Comparison of ENCODE assay signal across 8 cellular contexts in the genomic region with DNA sequence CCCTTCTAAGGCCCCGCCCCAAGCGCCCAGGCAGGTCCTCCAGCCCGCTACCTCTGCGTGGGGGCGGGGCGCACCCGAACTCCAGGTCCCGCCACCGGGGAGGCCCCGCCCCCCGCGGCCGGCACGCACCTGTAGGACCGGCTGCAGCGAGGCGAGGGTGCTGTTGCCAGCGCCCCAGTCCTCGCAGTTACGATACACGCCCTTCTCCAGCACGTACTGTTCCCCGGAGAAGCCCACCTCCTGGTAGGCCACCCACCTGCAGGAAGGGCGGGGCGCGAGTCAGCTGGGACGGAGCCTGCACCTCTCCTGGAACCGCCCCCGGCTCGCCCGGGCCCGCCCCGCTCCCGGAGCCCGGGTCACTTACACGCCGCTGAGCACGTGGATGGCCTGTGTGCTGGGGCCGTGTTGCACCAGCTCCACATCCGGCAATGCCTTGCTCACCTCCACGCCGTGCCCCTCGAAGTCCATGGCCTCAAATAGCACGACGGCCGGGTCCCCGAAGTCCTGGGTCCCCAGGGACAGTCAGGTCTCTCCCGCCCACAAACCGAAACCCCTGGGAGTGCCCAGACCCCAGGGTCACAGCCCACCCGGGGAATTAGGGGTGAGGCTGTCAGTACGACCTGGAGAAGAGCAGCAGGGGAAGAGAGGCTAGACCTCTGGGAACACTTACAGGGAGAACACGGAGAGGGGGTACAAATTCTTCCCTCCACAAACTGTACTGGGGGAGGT. TPM values are rescaled to one million over a fixed set of nuclear protein-coding genes. Genes with fewer than 3 reads are reported as not detected.
DNase-seq lines count a peak whose midpoint lies in the region; ATAC-seq and TF ChIP-seq lines count a peak whose summit lies in the region.

No MANE protein-coding gene starts in this region.

- H3K79me2 ChIP-seq in OCI-LY1 (ENCODE audit: insufficient read depth, low read length), result no peaks in the 10 kb centered on the region

- no TSS peak for BruUV-seq in Calu3 (replicated peaks; lab: Mats Ljungman, UMichigan)

- no peaks in the 10 kb centered on the region for H3K36me3 Mint-ChIP-seq in activated T-helper 17 cell treated with anti-CD3 and anti-CD28 coated beads, Interleukin-2, amount 50 U/mL, for 72 hours (ENCODE audit: low read depth)
- no peaks in the 10 kb centered on the region for H3K36me3 Mint-ChIP-seq in progenitor cell of endocrine pancreas (ENCODE audit: insufficient read depth)
- peaks cover 6% of the 10 kb centered on the region for H3K36me3 Mint-ChIP-seq in Calu3 (ENCODE audit: insufficient read depth, unreplicated experiment)

- H4K20me1 ChIP-seq in OCI-LY1 (ENCODE audit: insufficient read depth, low read length), result no peaks in the 10 kb centered on the region

- CTCF ChIA-PET in Calu3 (lab: Charles Lee), result no interaction called here

- H2AFZ ChIP-seq in OCI-LY1 (ENCODE audit: low read length), result no peak overlapping the region

- intact Hi-C loops in Calu3 (cut with micrococcal nuclease; ENCODE audit: unreplicated experiment), result no loop called here

- H3K9me3 Mint-ChIP-seq in activated T-helper 17 cell treated with anti-CD3 and anti-CD28 coated beads, Interleukin-2, amount 50 U/mL, for 72 hours, result no peaks in the 10 kb centered on the region
- no peaks in the 10 kb centered on the region for H3K9me3 Mint-ChIP-seq in progenitor cell of endocrine pancreas (ENCODE audit: low read depth)
- H3K9me3 Mint-ChIP-seq in Calu3 (ENCODE audit: low read depth, unreplicated experiment), result no peaks in the 10 kb centered on the region

- H3K9me2 ChIP-seq in OCI-LY1 (ENCODE audit: low read depth, low read length), result no peaks in the 10 kb centered on the region

- H3K9ac ChIP-seq in OCI-LY1 (ENCODE audit: low read length), result no peak overlapping the region; the same call in 1 of the 2 replicates

- peak overlapping the region; percentile 87 for H3K4me3 Mint-ChIP-seq in activated T-helper 17 cell treated with anti-CD3 and anti-CD28 coated beads, Interleukin-2, amount 50 U/mL, for 72 hours
- H3K4me3 Mint-ChIP-seq in progenitor cell of endocrine pancreas (ENCODE audit: low read depth) (peak overlapping the region; percentile 97), Calu3 (ENCODE audit: low read depth, unreplicated experiment) (no peak overlapping the region)

- no peak overlapping the region for H3K27ac Mint-ChIP-seq in activated T-helper 17 cell treated with anti-CD3 and anti-CD28 coated beads, Interleukin-2, amount 50 U/mL, for 72 hours
- H3K27ac Mint-ChIP-seq in progenitor cell of endocrine pancreas, result peak overlapping the region; percentile 33
- no peak overlapping the region for H3K27ac Mint-ChIP-seq in Calu3 (ENCODE audit: unreplicated experiment)

- no peaks in the 10 kb centered on the region for H3K27me3 Mint-ChIP-seq in activated T-helper 17 cell treated with anti-CD3 and anti-CD28 coated beads, Interleukin-2, amount 50 U/mL, for 72 hours
- peaks cover 7% of the 10 kb centered on the region for H3K27me3 Mint-ChIP-seq in progenitor cell of endocrine pancreas
- no peaks in the 10 kb centered on the region for H3K27me3 Mint-ChIP-seq in Calu3 (ENCODE audit: unreplicated experiment)

- DNase-seq in germinal center (ENCODE audit: low spot score), result peak; percentile 95
- DNase-seq in progenitor cell of endocrine pancreas (ENCODE audit: low spot score, unreplicated experiment), result peak; percentile 88
- DNase-seq in ureter (ENCODE audit: low spot score), result peak; percentile 90
- no peak for DNase-seq in Calu3

- H3F3A ChIP-seq in OCI-LY1 (ENCODE audit: insufficient read depth, low read length), result no peaks in the 10 kb centered on the region

- no peaks in the 10 kb centered on the region for H3K9me3 ChIP-seq in OCI-LY1 (ENCODE audit: low read length)

- H3K27ac ChIP-seq in OCI-LY1 (ENCODE audit: low read depth, low read length, poor library complexity, severe bottlenecking), result no peak overlapping the region

- no peak for TF ChIP-seq CTCF in GM12875 (IDR thresholded peaks at IDR 0.05; ENCODE audit: borderline replicate concordance, insufficient read depth, low read depth, low read length)
- TF ChIP-seq CTCF in OCI-LY1 (IDR thresholded peaks at IDR 0.05; ENCODE audit: low read length), result no peak
- TF ChIP-seq CTCF in progenitor cell of endocrine pancreas (IDR thresholded peaks at IDR 0.05; ENCODE audit: unreplicated experiment), result no peak
- TF ChIP-seq CTCF in Calu3 (IDR thresholded peaks at IDR 0.05; ENCODE audit: unreplicated experiment), result no peak

- H3K4me1 ChIP-seq in OCI-LY1 (ENCODE audit: insufficient read depth, low read length, severe bottlenecking), result peaks cover 21% of the 10 kb centered on the region

- H3K4me1 Mint-ChIP-seq in activated T-helper 17 cell treated with anti-CD3 and anti-CD28 coated beads, Interleukin-2, amount 50 U/mL, for 72 hours, result no peaks in the 10 kb centered on the region
- H3K4me1 Mint-ChIP-seq in progenitor cell of endocrine pancreas (ENCODE audit: low read depth), result peaks cover 4% of the 10 kb centered on the region
- H3K4me1 Mint-ChIP-seq in Calu3 (ENCODE audit: low read depth, unreplicated experiment), result no peaks in the 10 kb centered on the region

- no peaks in the 10 kb centered on the region for H3K27me3 ChIP-seq in OCI-LY1 (ENCODE audit: insufficient read depth, low read length)

- no peaks in the 10 kb centered on the region for H3K36me3 ChIP-seq in OCI-LY1 (ENCODE audit: insufficient read depth, low read length)

- peak; percentile 62 for ATAC-seq in HG03521 (IDR thresholded peaks at IDR 0.05; ENCODE audit: unreplicated experiment)
- peak; percentile 97 for ATAC-seq in activated T-helper 17 cell treated with anti-CD3 and anti-CD28 coated beads, Interleukin-2, amount 50 U/mL, for 72 hours (replicated peaks)

- H3K4me2 ChIP-seq in OCI-LY1 (ENCODE audit: low read length), result peak overlapping the region; percentile 89

- H3K4me3 ChIP-seq in GM12875 (ENCODE audit: low read depth, low read length) (peak overlapping the region; percentile 48), OCI-LY1 (ENCODE audit: low read depth, low read length, poor library complexity, severe bottlenecking) (peak overlapping the region; percentile 73)

RNA-seq across cellular contexts. Expression of a gene that starts 17.3 kb away (rescaled TPM):
- 10 to 100 TPM in 1 of 2 donors, under 1 TPM in 1; 0.37 to 13.6 TPM for total RNA-seq in activated T-helper 17 cell treated with anti-CD3 and anti-CD28 coated beads, Interleukin-2, amount 50 U/mL, for 72 hours
- total RNA-seq in progenitor cell of endocrine pancreas, result 13.8 and 19.3 TPM in 2 replicates
- total RNA-seq in ureter, result 25.2 TPM
- 6.4 and 17.6 TPM in 2 replicates for total RNA-seq in Calu3 (2022)

RNA-seq across cellular contexts. Expression of a gene that starts 18.9 kb away (rescaled TPM):
- total RNA-seq in activated T-helper 17 cell treated with anti-CD3 and anti-CD28 coated beads, Interleukin-2, amount 50 U/mL, for 72 hours, result 100 to 1,000 TPM; 218 to 542 TPM
- total RNA-seq in progenitor cell of endocrine pancreas, result 0.89 and 1.8 TPM in 2 replicates
- 9.8 TPM for total RNA-seq in ureter
- not detected in 2 replicates for total RNA-seq in Calu3 (2022)

RNA-seq across cellular contexts. Expression of a gene that starts 30.2 kb away (rescaled TPM):
- total RNA-seq in activated T-helper 17 cell treated with anti-CD3 and anti-CD28 coated beads, Interleukin-2, amount 50 U/mL, for 72 hours, result 10 to 100 TPM; 17.9 to 23.2 TPM
- total RNA-seq in progenitor cell of endocrine pancreas, result 47.8 and 48.9 TPM in 2 replicates
- 30.3 TPM for total RNA-seq in ureter
- 24.0 and 32.0 TPM in 2 replicates for total RNA-seq in Calu3 (2022)

RNA-seq across cellular contexts. Expression of a gene that starts 35.9 kb away (rescaled TPM):
- not detected for total RNA-seq in activated T-helper 17 cell treated with anti-CD3 and anti-CD28 coated beads, Interleukin-2, amount 50 U/mL, for 72 hours
- total RNA-seq in progenitor cell of endocrine pancreas (not detected in 2 replicates), ureter (1.2 TPM), Calu3 (2022) (not detected in 2 replicates)

RNA-seq across cellular contexts. Expression of a gene that starts 56.8 kb away (rescaled TPM):
- total RNA-seq in activated T-helper 17 cell treated with anti-CD3 and anti-CD28 coated beads, Interleukin-2, amount 50 U/mL, for 72 hours, result 100 to 1,000 TPM; 258 to 280 TPM
- total RNA-seq in progenitor cell of endocrine pancreas (63.8 and 66.6 TPM in 2 replicates), ureter (145 TPM), Calu3 (2022) (74.6 and 107 TPM in 2 replicates)

Comparison
In these comparisons a context has a peak if more than half of its experiments do, and no peak if none do; other contexts are left out.
1. RNA of a gene that starts 18.9 kb away (total RNA-seq): 218 to 542 TPM in activated T-helper 17 cell treated with anti-CD3 and anti-CD28 coated beads, Interleukin-2, amount 50 U/mL, for 72 hours; 9.8 TPM in ureter (single experiment), 0.89 to 1.8 TPM in progenitor cell of endocrine pancreas and not detected in Calu3; every median in the first group is over 10 times any median in the second.